Comparison of ENCODE assay signal across 12 cellular contexts in genomic region chr5:179617930-179618329, GRCh38. TPM values are rescaled to one million over a fixed set of nuclear protein-coding genes. Genes with fewer than 3 reads are reported as not detected.
DNase-seq lines count a peak whose midpoint lies in the region; ATAC-seq and TF ChIP-seq lines count a peak whose summit lies in the region.
"Had no signal": no experiment of that assay in that cellular context is flagged by ENCODE, and none has a peak within 500 bp of the region (broad histone marks: within the 10 kb centered on the region; RNA-seq: fewer than 3 reads in every experiment).

No MANE protein-coding gene starts in this region.

- ATAC-seq in Panc1 (no peak), gastrocnemius medialis (no peak), GM21381 (IDR thresholded peaks at IDR 0.05; ENCODE audit: unreplicated experiment) (no peak), HG02642 (IDR thresholded peaks at IDR 0.05; ENCODE audit: poor library complexity, unreplicated experiment) (no peak)
- ATAC-seq: sciatic nerve had no signal

- POLR2A ChIA-PET in activated CD4-positive, alpha-beta T cell treated with anti-CD3 and anti-CD28 coated beads, Interleukin-2, amount 10 ng/mL, durations not matched to agents 7 days and 5 days (lab: Charles Lee): no interaction called here
- POLR2A ChIA-PET in Panc1 (lab: Charles Lee): interaction anchor here (0.7 kb wide), 1 partner anchor 431 kb away, joined by 4 read pairs; no protein-coding TSS in a partner anchor

- H3K36me3 ChIP-seq in Panc1 (ENCODE audit: control insufficient read depth, insufficient read depth, low read length) (peaks cover 96% of the 10 kb centered on the region), gastrocnemius medialis (peaks cover 21 to 89% of the 10 kb centered on the region in 2 donors)

- H3K27ac ChIP-seq in Panc1 (ENCODE audit: low read length) (peak overlapping the region; percentile 1; the same call in 1 of the 2 replicates), gastrocnemius medialis (peak overlapping the region in 3 of 4 donors; percentile 0 to 36 (median 13))

- H3K27me3 Mint-ChIP-seq in activated CD4-positive, alpha-beta T cell treated with anti-CD3 and anti-CD28 coated beads, Interleukin-2, amount 10 ng/mL, durations not matched to agents 7 days and 5 days: no peaks in the 10 kb centered on the region
- peaks cover 24% of the 10 kb centered on the region for H3K27me3 Mint-ChIP-seq in endothelial cell (ENCODE audit: unreplicated experiment)

- peak overlapping the region; percentile 11 for H3K4me3 Mint-ChIP-seq in activated CD4-positive, alpha-beta T cell treated with anti-CD3 and anti-CD28 coated beads, Interleukin-2, amount 10 ng/mL, durations not matched to agents 7 days and 5 days
- peak overlapping the region; percentile 68 for H3K4me3 Mint-ChIP-seq in endothelial cell (ENCODE audit: unreplicated experiment)

- H3K27ac Mint-ChIP-seq in activated CD4-positive, alpha-beta T cell treated with anti-CD3 and anti-CD28 coated beads, Interleukin-2, amount 10 ng/mL, durations not matched to agents 7 days and 5 days: no peak overlapping the region
- peak overlapping the region; percentile 79 for H3K27ac Mint-ChIP-seq in endothelial cell (ENCODE audit: unreplicated experiment)

- in situ Hi-C loops in Panc1 (cut with HindIII; ENCODE audit: low pct_unique_long_range_greater_than_20kb, low sequenced_read_pairs) (no loop called here), gastrocnemius medialis (cut with MboI; ENCODE audit: low sequenced_read_pairs in 4 of 4) (no loop called here)

- peaks cover 91% of the 10 kb centered on the region for H3K36me3 Mint-ChIP-seq in activated CD4-positive, alpha-beta T cell treated with anti-CD3 and anti-CD28 coated beads, Interleukin-2, amount 10 ng/mL, durations not matched to agents 7 days and 5 days (ENCODE audit: low read depth)
- H3K36me3 Mint-ChIP-seq in endothelial cell (ENCODE audit: low read depth, unreplicated experiment): peaks cover 79% of the 10 kb centered on the region

- DNase-seq in activated CD4-positive, alpha-beta T cell treated with anti-CD3 and anti-CD28 coated beads, Interleukin-2, amount 10 ng/mL, durations not matched to agents 7 days and 5 days: no peak
- no peak for DNase-seq in activated CD4-positive, alpha-beta T cell treated with anti-CD3 and anti-CD28 coated beads, Interleukin-2, amount 50 U/mL, for 4 hours
- no peak for DNase-seq in Panc1 (ENCODE audit: low read depth, low spot score)
- DNase-seq in endothelial cell (ENCODE audit: low spot score): no peak
- no peak for DNase-seq in gastrocnemius medialis
- DNase-seq in NCI-H2081 (lab: John Stamatoyannopoulos, UW): no peak
- DNase-seq: NCI-H446 treated with DMSO at 0.1 percent for 48 hours, RPMI8226, thyroid gland had no signal

- intact Hi-C loops in Panc1 (cut with micrococcal nuclease; ENCODE audit: unreplicated experiment): no loop called here
- intact Hi-C loops in gastrocnemius medialis (cut with DNase I; ENCODE audit: low total_unique reads): no loop called here

- TF ChIP-seq CTCF in Panc1 (IDR thresholded peaks at IDR 0.05): no peak
- no peak for TF ChIP-seq CTCF in endothelial cell (IDR thresholded peaks at IDR 0.05; ENCODE audit: unreplicated experiment)
- no peak for TF ChIP-seq CTCF in gastrocnemius medialis (IDR thresholded peaks at IDR 0.05 in 4 of 5, conservative IDR thresholded peaks at IDR 0.05 in 1 of 5)

- no peak for TF ChIP-seq POLR2A in gastrocnemius medialis (IDR thresholded peaks at IDR 0.05)

- H3K4me3 ChIP-seq in Panc1 (ENCODE audit: low read depth in 2 of 2, low read length in 2 of 2) (no peak overlapping the region), gastrocnemius medialis (no peak overlapping the region)
- H3K4me3 ChIP-seq: thyroid gland had no signal

- H3K4me1 ChIP-seq in Panc1 (ENCODE audit: control insufficient read depth, insufficient read depth, low read length): peaks cover 67% of the 10 kb centered on the region
- peaks cover 54 to 62% of the 10 kb centered on the region in 2 donors for H3K4me1 ChIP-seq in gastrocnemius medialis

- BruUV-seq in Panc1 (replicated peaks; lab: Mats Ljungman, UMichigan): no TSS peak

- H3K27me3 ChIP-seq in Panc1 (ENCODE audit: control insufficient read depth, insufficient read depth, low read length) (no peaks in the 10 kb centered on the region), gastrocnemius medialis (no peaks in the 10 kb centered on the region)
- H3K27me3 ChIP-seq: thyroid gland had no signal

- peaks cover 66% of the 10 kb centered on the region for H3K4me1 Mint-ChIP-seq in activated CD4-positive, alpha-beta T cell treated with anti-CD3 and anti-CD28 coated beads, Interleukin-2, amount 10 ng/mL, durations not matched to agents 7 days and 5 days
- H3K4me1 Mint-ChIP-seq in endothelial cell (ENCODE audit: unreplicated experiment): peaks cover 64% of the 10 kb centered on the region

- H3K9me3 Mint-ChIP-seq in activated CD4-positive, alpha-beta T cell treated with anti-CD3 and anti-CD28 coated beads, Interleukin-2, amount 10 ng/mL, durations not matched to agents 7 days and 5 days: no peaks in the 10 kb centered on the region
- no peaks in the 10 kb centered on the region for H3K9me3 Mint-ChIP-seq in endothelial cell (ENCODE audit: unreplicated experiment)

- CTCF ChIA-PET in activated CD4-positive, alpha-beta T cell treated with anti-CD3 and anti-CD28 coated beads, Interleukin-2, amount 10 ng/mL, durations not matched to agents 7 days and 5 days (lab: Charles Lee): interaction anchor here (1.5 kb wide), 1 partner anchor 9 kb away, joined by 5 read pairs; no protein-coding TSS in a partner anchor
- CTCF ChIA-PET in Panc1 (lab: Charles Lee): no interaction called here

- H3K9me3 ChIP-seq in Panc1 (ENCODE audit: control insufficient read depth, insufficient read depth, low read depth, low read length) (no peaks in the 10 kb centered on the region), gastrocnemius medialis (no peaks in the 10 kb centered on the region)
- H3K9me3 ChIP-seq: thyroid gland had no signal

RNA-seq across cellular contexts. Expression of gene HNRNPH1, which starts 5.5 kb away (rescaled TPM):
- total RNA-seq in activated CD4-positive, alpha-beta T cell treated with anti-CD3 and anti-CD28 coated beads, Interleukin-2, amount 10 ng/mL, durations not matched to agents 7 days and 5 days: 100 to 1,000 TPM; 895 to 954 TPM
- total RNA-seq in Panc1 (2021; ENCODE audit: unreplicated experiment) (587 TPM), endothelial cell (ENCODE audit: unreplicated experiment) (852 TPM), gastrocnemius medialis (100 to 1,000 TPM in 3 of 4 donors, 10 to 100 TPM in 1; 72.4 to 209 (median 157) TPM)
- 477 TPM for polyA plus RNA-seq in Panc1 (2012; ENCODE audit: insufficient read length)
